In the genomic region with DNA sequence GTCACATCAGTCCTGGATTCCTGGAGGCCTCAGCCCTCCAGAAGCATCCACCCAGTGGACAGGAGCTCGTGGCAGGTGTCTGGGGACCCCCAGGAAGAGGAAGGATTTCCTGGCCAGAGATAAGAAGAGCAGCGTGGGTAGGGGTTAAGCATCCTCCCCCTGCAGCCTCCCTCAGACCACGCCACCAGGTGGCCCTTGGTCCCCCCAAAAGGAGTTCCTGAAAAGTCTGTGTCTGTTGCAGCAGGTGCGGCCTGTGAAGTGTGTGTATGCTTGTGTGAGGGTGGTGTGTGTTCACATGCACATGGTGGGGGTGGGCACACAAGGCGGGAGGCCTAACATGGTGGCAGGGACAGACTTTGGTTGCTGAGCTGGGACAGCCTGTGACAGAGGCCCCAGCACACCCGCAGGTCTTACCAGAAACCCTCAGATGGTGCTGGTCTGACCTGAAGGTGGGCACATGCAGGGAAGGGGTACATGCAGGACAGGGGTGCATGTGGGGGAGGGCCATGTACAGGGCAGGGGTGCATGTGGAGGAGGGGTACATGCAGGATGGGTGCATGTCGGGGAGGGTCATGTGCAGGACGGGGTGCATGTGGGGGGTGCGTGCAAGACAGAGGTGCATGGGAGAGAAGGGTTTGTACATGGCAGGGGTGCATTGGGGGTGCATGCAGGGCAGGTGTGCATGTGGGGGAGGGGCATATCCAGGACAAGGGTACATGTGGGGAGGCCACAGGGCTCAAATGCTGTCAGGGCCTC, we compare ENCODE assay signal across 18 cellular contexts. TPM values are rescaled to one million over a fixed set of nuclear protein-coding genes. Genes with fewer than 3 reads are reported as not detected.
DNase-seq lines count a peak whose midpoint lies in the region; ATAC-seq and TF ChIP-seq lines count a peak whose summit lies in the region.
"Had no signal": no experiment of that assay in that cellular context is flagged by ENCODE, and none has a peak within 500 bp of the region (broad histone marks: within the 10 kb centered on the region; RNA-seq: fewer than 3 reads in every experiment).

No MANE protein-coding gene starts in this region.

- peaks cover 81% of the 10 kb centered on the region for H3K4me1 Mint-ChIP-seq in activated CD4-positive, alpha-beta memory T cell treated with anti-CD3 and anti-CD28 coated beads, Interleukin-2, amount 10 ng/mL, durations not matched to agents 7 days and 5 days
- peaks cover 52% of the 10 kb centered on the region for H3K4me1 Mint-ChIP-seq in activated CD4-positive, alpha-beta memory T cell treated with anti-CD3 and anti-CD28 coated beads for 36 hours (ENCODE audit: low read depth)
- H3K4me1 Mint-ChIP-seq in activated T-helper 17 cell treated with anti-CD3 and anti-CD28 coated beads, Interleukin-2, amount 50 U/mL, for 72 hours, result peaks cover 36% of the 10 kb centered on the region

- no peaks in the 10 kb centered on the region for H3K27me3 ChIP-seq in trophoblast cell (ENCODE audit: insufficient read depth, low read length)
- H3K27me3 ChIP-seq: gastrocnemius medialis had no signal

- H4K12ac ChIP-seq in trophoblast cell (ENCODE audit: low read depth, low read length), result no peak overlapping the region

- WGBS in trophoblast cell (ENCODE audit: extremely low coverage, insufficient coverage, insufficient read length), result no CpG with 5 or more reads among the region's 9 CpGs

- peaks cover 66% of the 10 kb centered on the region for H3K36me3 Mint-ChIP-seq in activated CD4-positive, alpha-beta memory T cell treated with anti-CD3 and anti-CD28 coated beads, Interleukin-2, amount 10 ng/mL, durations not matched to agents 7 days and 5 days (ENCODE audit: low read depth)
- peaks cover 25% of the 10 kb centered on the region for H3K36me3 Mint-ChIP-seq in activated CD4-positive, alpha-beta memory T cell treated with anti-CD3 and anti-CD28 coated beads for 36 hours
- H3K36me3 Mint-ChIP-seq in activated T-helper 17 cell treated with anti-CD3 and anti-CD28 coated beads, Interleukin-2, amount 50 U/mL, for 72 hours (ENCODE audit: low read depth), result peaks cover 92% of the 10 kb centered on the region

- no peak for DNase-seq in activated CD4-positive, alpha-beta memory T cell treated with anti-CD3 and anti-CD28 coated beads, Interleukin-2, amount 10 ng/mL, durations not matched to agents 7 days and 5 days
- no peak for DNase-seq in activated CD4-positive, alpha-beta memory T cell treated with anti-CD3 and anti-CD28 coated beads for 36 hours
- no peak for DNase-seq in trophoblast cell
- DNase-seq in SHP77 treated with DMSO at 0.1 percent for 48 hours (lab: John Stamatoyannopoulos, UW), result no peak
- no peak for DNase-seq in foreskin fibroblast
- DNase-seq in NCI-H1092 (lab: John Stamatoyannopoulos, UW), result no peak
- DNase-seq: activated naive CD4-positive, alpha-beta T cell; Caco-2; caudate nucleus; gastrocnemius medialis; mammary epithelial cell; NCI-H2029 treated with DMSO at 0.1 percent for 48 hours; NCI-H526 treated with DMSO at 0.1 percent for 48 hours; RPMI8226; stimulated activated naive CD4-positive, alpha-beta T cell had no signal

- TF ChIP-seq CTCF in foreskin fibroblast (IDR thresholded peaks at IDR 0.05; ENCODE audit: low read depth, low read length), result no peak

- H3K18ac ChIP-seq in trophoblast cell (ENCODE audit: low read length), result no peak overlapping the region

- no peak overlapping the region for H2BK5ac ChIP-seq in trophoblast cell (ENCODE audit: low read depth, low read length, poor library complexity)

- H3K14ac ChIP-seq in trophoblast cell (ENCODE audit: low read length), result no peak overlapping the region

- peak overlapping the region; percentile 16 for H3K27ac Mint-ChIP-seq in activated CD4-positive, alpha-beta memory T cell treated with anti-CD3 and anti-CD28 coated beads, Interleukin-2, amount 10 ng/mL, durations not matched to agents 7 days and 5 days
- H3K27ac Mint-ChIP-seq in activated CD4-positive, alpha-beta memory T cell treated with anti-CD3 and anti-CD28 coated beads for 36 hours, result no peak overlapping the region
- peak overlapping the region; percentile 78 for H3K27ac Mint-ChIP-seq in activated T-helper 17 cell treated with anti-CD3 and anti-CD28 coated beads, Interleukin-2, amount 50 U/mL, for 72 hours

- CTCF ChIA-PET in activated CD4-positive, alpha-beta memory T cell treated with anti-CD3 and anti-CD28 coated beads, Interleukin-2, amount 10 ng/mL, durations not matched to agents 7 days and 5 days (lab: Charles Lee), result interaction anchor here (0.6 to 2.3 kb wide), 5 partner anchors 15 to 152 kb away, joined by 3 to 12 read pairs (median 8); partner anchors contain the start of gene RUNX3
- CTCF ChIA-PET in activated CD4-positive, alpha-beta memory T cell treated with anti-CD3 and anti-CD28 coated beads for 36 hours (lab: Charles Lee), result interaction anchor here (1.4 to 2.2 kb wide), 3 partner anchors 14 to 89 kb away, joined by 4 to 11 read pairs (median 10); no protein-coding TSS in a partner anchor

- no peak overlapping the region for H4K91ac ChIP-seq in trophoblast cell (ENCODE audit: low read depth, low read length)

- H3K23ac ChIP-seq in trophoblast cell (ENCODE audit: low read length), result no peak overlapping the region

- no peaks in the 10 kb centered on the region for H3K79me2 ChIP-seq in trophoblast cell (ENCODE audit: control insufficient read depth, insufficient read depth, low read length, poor library complexity)

- H3K9ac ChIP-seq in trophoblast cell (ENCODE audit: low read length), result no peak overlapping the region

- intact Hi-C loops in activated CD4-positive, alpha-beta memory T cell treated with anti-CD3 and anti-CD28 coated beads for 36 hours (cut with micrococcal nuclease), result no loop called here

- no peak overlapping the region for H2AFZ ChIP-seq in trophoblast cell (ENCODE audit: insufficient read depth, low read length, poor library complexity)

- H3K36me3 ChIP-seq in trophoblast cell (ENCODE audit: control insufficient read depth in 1 of 2, insufficient read depth in 2 of 2, low read length in 2 of 2), result no peaks in the 10 kb centered on the region
- H3K36me3 ChIP-seq: gastrocnemius medialis had no signal

- H3K27me3 Mint-ChIP-seq in activated CD4-positive, alpha-beta memory T cell treated with anti-CD3 and anti-CD28 coated beads, Interleukin-2, amount 10 ng/mL, durations not matched to agents 7 days and 5 days, result no peaks in the 10 kb centered on the region
- no peaks in the 10 kb centered on the region for H3K27me3 Mint-ChIP-seq in activated CD4-positive, alpha-beta memory T cell treated with anti-CD3 and anti-CD28 coated beads for 36 hours
- H3K27me3 Mint-ChIP-seq in activated T-helper 17 cell treated with anti-CD3 and anti-CD28 coated beads, Interleukin-2, amount 50 U/mL, for 72 hours, result no peaks in the 10 kb centered on the region

- H3K27ac ChIP-seq in trophoblast cell (ENCODE audit: low read depth, low read length), result no peak overlapping the region
- H3K27ac ChIP-seq: gastrocnemius medialis had no signal

- no peaks in the 10 kb centered on the region for H3K9me3 ChIP-seq in trophoblast cell (ENCODE audit: insufficient read depth, low read depth, low read length)
- H3K9me3 ChIP-seq: Caco-2, gastrocnemius medialis had no signal

- no peak overlapping the region for H3K4me3 Mint-ChIP-seq in activated CD4-positive, alpha-beta memory T cell treated with anti-CD3 and anti-CD28 coated beads, Interleukin-2, amount 10 ng/mL, durations not matched to agents 7 days and 5 days
- H3K4me3 Mint-ChIP-seq in activated CD4-positive, alpha-beta memory T cell treated with anti-CD3 and anti-CD28 coated beads for 36 hours, result no peak overlapping the region
- peak overlapping the region; percentile 49 for H3K4me3 Mint-ChIP-seq in activated T-helper 17 cell treated with anti-CD3 and anti-CD28 coated beads, Interleukin-2, amount 50 U/mL, for 72 hours

- peaks cover 0 to 5% of the 10 kb centered on the region in 2 experiments for H3K4me1 ChIP-seq in trophoblast cell (ENCODE audit: control insufficient read depth in 1 of 2, insufficient read depth in 2 of 2, low read length in 2 of 2)
- H3K4me1 ChIP-seq: Caco-2, gastrocnemius medialis had no signal

- no peak overlapping the region for H2BK120ac ChIP-seq in trophoblast cell (ENCODE audit: insufficient read depth, low read length, poor library complexity)

- ATAC-seq in GM18517 (IDR thresholded peaks at IDR 0.05; ENCODE audit: unreplicated experiment), result peak; percentile 8
- no peak for ATAC-seq in activated T-helper 17 cell treated with anti-CD3 and anti-CD28 coated beads, Interleukin-2, amount 50 U/mL, for 72 hours (replicated peaks)
- ATAC-seq: gastrocnemius medialis, HCT116 had no signal

- no peak overlapping the region for H4K8ac ChIP-seq in trophoblast cell (ENCODE audit: low read depth, low read length)

- H2BK12ac ChIP-seq in trophoblast cell (ENCODE audit: low read length), result no peak overlapping the region

- H3K79me1 ChIP-seq in trophoblast cell (ENCODE audit: low read length), result no peaks in the 10 kb centered on the region

- H2AK5ac ChIP-seq in trophoblast cell (ENCODE audit: low read length), result no peak overlapping the region

- H3K4me2 ChIP-seq in trophoblast cell (ENCODE audit: low read length), result no peak overlapping the region

- H3K4ac ChIP-seq in trophoblast cell (ENCODE audit: low read depth, low read length), result no peak overlapping the region

- POLR2A ChIA-PET in activated CD4-positive, alpha-beta memory T cell treated with anti-CD3 and anti-CD28 coated beads, Interleukin-2, amount 10 ng/mL, durations not matched to agents 7 days and 5 days (lab: Charles Lee), result interaction anchor here (1.1 to 1.7 kb wide), 3 partner anchors 11 to 37 kb away, joined by 3 to 11 read pairs (median 4); no protein-coding TSS in a partner anchor
- POLR2A ChIA-PET in activated CD4-positive, alpha-beta memory T cell treated with anti-CD3 and anti-CD28 coated beads for 36 hours (lab: Charles Lee), result interaction anchor here (1.1 kb wide), 1 partner anchor 19 kb away, joined by 3 read pairs; the partner anchor contains the start of gene RUNX3

- H3K4me3 ChIP-seq in trophoblast cell (ENCODE audit: low read depth, low read length), result peak overlapping the region; percentile 47
- H3K4me3 ChIP-seq in foreskin fibroblast (ENCODE audit: low read depth in 1 of 2, low read length in 2 of 2), result no peak overlapping the region
- H3K4me3 ChIP-seq: gastrocnemius medialis had no signal

- no peaks in the 10 kb centered on the region for H3K9me3 Mint-ChIP-seq in activated CD4-positive, alpha-beta memory T cell treated with anti-CD3 and anti-CD28 coated beads, Interleukin-2, amount 10 ng/mL, durations not matched to agents 7 days and 5 days
- no peaks in the 10 kb centered on the region for H3K9me3 Mint-ChIP-seq in activated CD4-positive, alpha-beta memory T cell treated with anti-CD3 and anti-CD28 coated beads for 36 hours
- H3K9me3 Mint-ChIP-seq in activated T-helper 17 cell treated with anti-CD3 and anti-CD28 coated beads, Interleukin-2, amount 50 U/mL, for 72 hours, result peaks cover 3% of the 10 kb centered on the region

RNA-seq across cellular contexts. Expression of gene RUNX3, which starts 18.2 kb away (rescaled TPM):
- total RNA-seq in activated CD4-positive, alpha-beta memory T cell treated with anti-CD3 and anti-CD28 coated beads, Interleukin-2, amount 10 ng/mL, durations not matched to agents 7 days and 5 days, result 100 to 1,000 TPM; 177 to 183 TPM
- total RNA-seq in activated CD4-positive, alpha-beta memory T cell treated with anti-CD3 and anti-CD28 coated beads for 36 hours, result 100 to 1,000 TPM; 153 to 155 TPM
- total RNA-seq in activated T-helper 17 cell treated with anti-CD3 and anti-CD28 coated beads, Interleukin-2, amount 50 U/mL, for 72 hours, result 100 to 1,000 TPM; 116 to 145 TPM
- 0.03 and 0.11 TPM in 2 replicates for polyA plus RNA-seq in trophoblast cell (2013)
